ENCODE assay signal across 8 cellular contexts in genomic region chrX:16718824-16719333, GRCh38. TPM values are rescaled to one million over a fixed set of nuclear protein-coding genes. Genes with fewer than 3 reads are reported as not detected.
DNase-seq lines count a peak whose midpoint lies in the region; ATAC-seq, FAIRE-seq and TF ChIP-seq lines count a peak whose summit lies in the region.

No MANE protein-coding gene starts in this region.

- CTCF ChIA-PET in K562 (lab: Yijun Ruan, JAX; ENCODE audit: low intra/inter-chr PET ratio), result no interaction called here

- peaks cover 2% of the 10 kb centered on the region for H3K36me3 Mint-ChIP-seq in T-helper 1 cell treated with Interleukin-12 subunit alpha and Interleukin-12 subunit beta and Interleukin-4 antibody, amounts not matched to agents 30 μg/mL and 1 μg/mL, for 36 hours (ENCODE audit: low read depth)

- no peak for TF ChIP-seq POLR2A in K562 (conservative IDR thresholded peaks at IDR 0.05)

- H3K4me1 ChIP-seq in K562 (replicated peaks in 1 of 2; ENCODE audit: control insufficient read depth in 2 of 2, insufficient read depth in 2 of 2, low read length in 2 of 2), result peaks cover 7 to 11% of the 10 kb centered on the region in 2 experiments; a peak in 3 of 5 replicates
- H3K4me1 ChIP-seq in mucosa of rectum (ENCODE audit: control insufficient read depth in 2 of 2, insufficient read depth in 2 of 2, low read length in 2 of 2), result peaks cover 12% of the 10 kb centered on the region in 2 donors

- peaks cover 45% of the 10 kb centered on the region for H3K79me2 ChIP-seq in K562 (ENCODE audit: control insufficient read depth, insufficient read depth, low read length)

- no peak for TF ChIP-seq CTCF in K562 (IDR thresholded peaks at IDR 0.05 in 2 of 3, conservative IDR thresholded peaks at IDR 0.05 in 1 of 3; ENCODE audit: insufficient read depth in 2 of 3, low read depth in 1 of 3, low read length in 3 of 3)

- H3K27me3 ChIP-seq in K562 (ENCODE audit: control insufficient read depth in 2 of 2, insufficient read depth in 2 of 2, low read length in 2 of 2) (no peaks in the 10 kb centered on the region), mucosa of rectum (ENCODE audit: control insufficient read depth in 2 of 2, insufficient read depth in 2 of 2, low read length in 2 of 2) (peaks cover 0 to 8% of the 10 kb centered on the region in 2 donors)

- 24% methylated on average over 2 of the region's 6 CpGs for WGBS in K562 (ENCODE audit: insufficient coverage, low coverage, missing lambda C conversion rate)

- TF ChIP-seq RAD21 in K562 (CRISPR knock-in tag; conservative IDR thresholded peaks at IDR 0.05 in 1 of 2, IDR thresholded peaks at IDR 0.05 in 1 of 2), result no peak

- peak overlapping the region; percentile 82 for H3K4me3 ChIP-seq in K562
- H3K4me3 ChIP-seq in mucosa of rectum (ENCODE audit: low read length in 2 of 2), result peak overlapping the region; percentile 94

- POLR2A ChIA-PET in K562 (lab: Yijun Ruan, JAX), result interaction anchor here (0.6 to 2.9 kb wide), 5 partner anchors 14 to 1028 kb away, joined by 3 to 18 read pairs (median 3); no protein-coding TSS in a partner anchor

- TF ChIP-seq EP300 in K562 (IDR thresholded peaks at IDR 0.05; ENCODE audit: low read length), result no peak

- no peaks in the 10 kb centered on the region for H3K27me3 Mint-ChIP-seq in T-helper 1 cell treated with Interleukin-12 subunit alpha and Interleukin-12 subunit beta and Interleukin-4 antibody, amounts not matched to agents 30 μg/mL and 1 μg/mL, for 36 hours (ENCODE audit: low read depth)

- H3K4me1 Mint-ChIP-seq in T-helper 1 cell treated with Interleukin-12 subunit alpha and Interleukin-12 subunit beta and Interleukin-4 antibody, amounts not matched to agents 30 μg/mL and 1 μg/mL, for 36 hours (ENCODE audit: low read depth), result peaks cover 5% of the 10 kb centered on the region

- no peak for FAIRE-seq in K562 (lab: Jason Lieb, UNC)

- H3K9me1 ChIP-seq in K562 (ENCODE audit: control insufficient read depth, insufficient read depth, low read length), result no peaks in the 10 kb centered on the region

- H3K4me3 Mint-ChIP-seq in T-helper 1 cell treated with Interleukin-12 subunit alpha and Interleukin-12 subunit beta and Interleukin-4 antibody, amounts not matched to agents 30 μg/mL and 1 μg/mL, for 36 hours, result peak overlapping the region; percentile 88

- peaks cover 5% of the 10 kb centered on the region; the same call in 2 of the 3 replicates for H3K36me3 ChIP-seq in K562 (ENCODE audit: control insufficient read depth, insufficient read depth, low read length)
- H3K36me3 ChIP-seq in mucosa of rectum (ENCODE audit: control insufficient read depth in 2 of 2, insufficient read depth in 2 of 2, low read length in 2 of 2), result no peaks in the 10 kb centered on the region

- peak overlapping the region; percentile 97 for H2AFZ ChIP-seq in K562 (ENCODE audit: low read depth, low read length)

- BruUV-seq in K562 (replicated peaks; lab: Mats Ljungman, UMichigan), result TSS peak; percentile 99

- in situ Hi-C loops in K562 (cut with MboI), result no loop called here

- ATAC-seq in HG03342 (IDR thresholded peaks at IDR 0.05; ENCODE audit: unreplicated experiment), result peak; percentile 33
- ATAC-seq in K562, result no peak
- ATAC-seq in HG03469 (IDR thresholded peaks at IDR 0.05; ENCODE audit: unreplicated experiment), result no peak

- peak overlapping the region; percentile 95 for H3K4me2 ChIP-seq in K562 (ENCODE audit: insufficient read depth, low read length)

- peak overlapping the region; percentile 100 for H3K27ac ChIP-seq in K562 (ENCODE audit: extremely low read depth, low read depth, low read length)
- peak overlapping the region; percentile 97 to 98 for H3K27ac ChIP-seq in mucosa of rectum (ENCODE audit: low read depth in 2 of 2, low read length in 2 of 2)

- DNase-seq in T-helper 1 cell (no peak), K562 (ENCODE audit: extremely low read depth in 1 of 4, low spot score in 3 of 4) (no peak), NCI-H510A treated with DMSO at 0.1 percent for 48 hours (lab: John Stamatoyannopoulos, UW) (no peak), NCI-H526 treated with DMSO at 0.1 percent for 48 hours (lab: John Stamatoyannopoulos, UW) (no peak)

- H4K20me1 ChIP-seq in K562 (replicated peaks; ENCODE audit: control insufficient read depth, insufficient read depth, low read length), result no peaks in the 10 kb centered on the region; the same call in 1 of the 2 replicates

- intact Hi-C loops in K562 (cut with micrococcal nuclease), result loop anchor here (2.0 kb wide), 2 partner anchors 52 to 68 kb away; partner anchors contain the start of gene TXLNG

- no peaks in the 10 kb centered on the region for H3K9me3 Mint-ChIP-seq in T-helper 1 cell treated with Interleukin-12 subunit alpha and Interleukin-12 subunit beta and Interleukin-4 antibody, amounts not matched to agents 30 μg/mL and 1 μg/mL, for 36 hours

- peak overlapping the region; percentile 96 for H3K27ac Mint-ChIP-seq in T-helper 1 cell treated with Interleukin-12 subunit alpha and Interleukin-12 subunit beta and Interleukin-4 antibody, amounts not matched to agents 30 μg/mL and 1 μg/mL, for 36 hours

- H3K9ac ChIP-seq in K562 (ENCODE audit: insufficient read depth in 1 of 2, low read depth in 2 of 2, low read length in 2 of 2) (peak overlapping the region; percentile 98), mucosa of rectum (ENCODE audit: low read depth in 1 of 2, low read length in 2 of 2) (peak overlapping the region; percentile 95)

- H3K9me3 ChIP-seq in K562 (replicated peaks; ENCODE audit: control insufficient read depth, insufficient read depth, low read depth, low read length), result no peaks in the 10 kb centered on the region
- H3K9me3 ChIP-seq in mucosa of rectum (ENCODE audit: control insufficient read depth in 2 of 2, low read length in 2 of 2), result no peaks in the 10 kb centered on the region

TF ChIP-seq in K562, 482 proteins besides CTCF, POLR2A, EP300 and RAD21 (continues in another document):
- no peak for TF ChIP-seq MEF2D (tag; conservative IDR thresholded peaks at IDR 0.05; ENCODE audit: low read depth)
- TF ChIP-seq NFIC (IDR thresholded peaks at IDR 0.05), result no peak
- no peak for TF ChIP-seq HDAC3 (IDR thresholded peaks at IDR 0.05; ENCODE audit: borderline replicate concordance, partially characterized antibody)
- no peak for TF ChIP-seq SNRNP70 (optimal IDR thresholded peaks at IDR 0.05; ENCODE audit: low read depth, low read length)
- TF ChIP-seq CXXC5 (CRISPR knock-in tag; IDR thresholded peaks at IDR 0.05), result no peak
- no peak for TF ChIP-seq FOXP1 (CRISPR knock-in tag; IDR thresholded peaks at IDR 0.05)
- TF ChIP-seq IFI16 (CRISPR knock-in tag; IDR thresholded peaks at IDR 0.05), result no peak
- peak; percentile 29; the same call in 1 of the 2 replicates for TF ChIP-seq FOSL1 (tag; conservative IDR thresholded peaks at IDR 0.05)

RNA-seq across cellular contexts. Expression of gene SYAP1, which starts 0.5 kb away (rescaled TPM):
- 13.0 and 16.8 TPM in 2 replicates for total RNA-seq in K562 (2011; cell fraction: chromatin; rRNA removed; ENCODE audit: low replicate concordance)
- total RNA-seq in K562 (2011; cell fraction: nucleolus; rRNA removed), result 6.3 and 7.5 TPM in 2 replicates
- 8.1 and 15.3 TPM in 2 replicates for total RNA-seq in K562 (2011; cell fraction: nucleoplasm; rRNA removed)
- total RNA-seq in K562 (2014; rRNA removed) (35.3 and 39.9 TPM in 2 replicates), K562 (2014; rRNA removed; fragmentation: Illumina TruSeq; extraction: Trizol) (31.6 and 38.9 TPM in 2 replicates), K562 (2015; rRNA removed; fragmentation: Illumina TruSeq; extraction: Trizol) (32.6 and 34.4 TPM in 2 replicates), K562 (2021) (26.0 and 31.5 TPM in 2 replicates)
- polyA plus RNA-seq in K562 (2011; rRNA removed) (11.8 and 13.7 TPM in 2 replicates), K562 (2014; fragmentation: Illumina TruSeq; extraction: Trizol) (20.3 and 21.3 TPM in 2 replicates), K562 (2014; fragmentation: Nextera tagmentation; extraction: Ambion mirVana) (1 to 10 TPM; 5.7 to 6.8 TPM), K562 (2014; rRNA removed) (27.5 and 27.6 TPM in 2 replicates)
- polyA plus RNA-seq in K562 (2011; cell fraction: cytosol; rRNA removed), result 5.8 and 9.3 TPM in 2 replicates
- 3.7 and 3.9 TPM in 2 replicates for polyA plus RNA-seq in K562 (2011; cell fraction: nucleus; rRNA removed)
- 18.5 and 20.3 TPM in 2 replicates for polyA plus RNA-seq in K562 (2012)
- 20.4 and 23.5 TPM in 2 replicates for polyA minus RNA-seq in K562 (2011; rRNA and poly(A)+ RNA removed)
- polyA minus RNA-seq in K562 (2011; cell fraction: cytosol; rRNA and poly(A)+ RNA removed), result 9.0 and 10.1 TPM in 2 replicates
- 4.3 and 8.3 TPM in 2 replicates for polyA minus RNA-seq in K562 (2011; cell fraction: nucleus; rRNA and poly(A)+ RNA removed)

RNA-seq across cellular contexts. Expression of gene CTPS2, which starts 6.4 kb away (rescaled TPM):
- total RNA-seq in K562 (2011; cell fraction: chromatin; rRNA removed; ENCODE audit: low replicate concordance), result 23.6 and 36.1 TPM in 2 replicates
- total RNA-seq in K562 (2011; cell fraction: nucleolus; rRNA removed), result 12.7 and 13.6 TPM in 2 replicates
- total RNA-seq in K562 (2011; cell fraction: nucleoplasm; rRNA removed), result 23.6 and 24.4 TPM in 2 replicates
- 12.7 and 15.8 TPM in 2 replicates for total RNA-seq in K562 (2014; rRNA removed)
- total RNA-seq in K562 (2014; rRNA removed; fragmentation: Illumina TruSeq; extraction: Trizol), result 17.6 and 19.3 TPM in 2 replicates
- 18.5 and 19.5 TPM in 2 replicates for total RNA-seq in K562 (2015; rRNA removed; fragmentation: Illumina TruSeq; extraction: Trizol)
- total RNA-seq in K562 (2021), result 13.9 and 14.1 TPM in 2 replicates
- polyA plus RNA-seq in K562 (2011; rRNA removed), result 13.4 and 18.2 TPM in 2 replicates
- polyA plus RNA-seq in K562 (2011; cell fraction: cytosol; rRNA removed), result 5.6 and 9.3 TPM in 2 replicates
- polyA plus RNA-seq in K562 (2011; cell fraction: nucleus; rRNA removed), result 8.3 and 10.2 TPM in 2 replicates
- 11.8 and 16.0 TPM in 2 replicates for polyA plus RNA-seq in K562 (2012)
- polyA plus RNA-seq in K562 (2014; fragmentation: Illumina TruSeq; extraction: Trizol), result 12.6 and 14.8 TPM in 2 replicates
- polyA plus RNA-seq in K562 (2014; fragmentation: Nextera tagmentation; extraction: Ambion mirVana), result 1 to 10 TPM; 5.4 to 6.6 TPM
- 9.8 and 12.3 TPM in 2 replicates for polyA plus RNA-seq in K562 (2014; rRNA removed)
- polyA minus RNA-seq in K562 (2011; rRNA and poly(A)+ RNA removed), result 30.5 and 30.7 TPM in 2 replicates
- 9.7 and 13.1 TPM in 2 replicates for polyA minus RNA-seq in K562 (2011; cell fraction: cytosol; rRNA and poly(A)+ RNA removed)
- polyA minus RNA-seq in K562 (2011; cell fraction: nucleus; rRNA and poly(A)+ RNA removed), result 7.5 and 14.2 TPM in 2 replicates
